ENCODE assay signal across 10 cellular contexts in the genomic region with DNA sequence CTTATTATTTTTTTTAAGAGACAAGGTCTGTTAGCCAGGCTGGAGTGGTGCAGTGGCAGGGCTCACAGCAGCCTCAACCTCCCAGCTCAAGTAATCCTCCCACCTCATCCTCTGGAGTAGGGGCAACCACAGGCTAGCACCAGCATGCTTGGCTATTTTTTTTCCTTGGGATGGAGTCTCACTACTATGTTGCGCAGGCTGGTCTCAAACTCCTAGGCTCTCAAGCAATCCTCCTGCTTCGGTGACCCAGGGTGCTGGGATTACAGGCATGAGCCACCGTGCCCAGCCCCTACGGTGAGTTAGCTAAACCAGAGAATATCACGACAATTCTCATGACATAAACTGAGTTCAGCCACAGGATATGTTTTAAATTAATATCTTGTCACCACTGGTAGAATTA. TPM values are rescaled to one million over a fixed set of nuclear protein-coding genes. Genes with fewer than 3 reads are reported as not detected.
DNase-seq lines count a peak whose midpoint lies in the region; ATAC-seq and TF ChIP-seq lines count a peak whose summit lies in the region.
"Had no signal": no experiment of that assay in that cellular context is flagged by ENCODE, and none has a peak within 500 bp of the region (broad histone marks: within the 10 kb centered on the region; RNA-seq: fewer than 3 reads in every experiment).

No MANE protein-coding gene starts in this region.

- no peaks in the 10 kb centered on the region for H3K27me3 ChIP-seq in KMS-11 (ENCODE audit: insufficient read depth, low read depth)
- no peaks in the 10 kb centered on the region for H3K27me3 ChIP-seq in ectodermal cell (ENCODE audit: control insufficient read depth, insufficient read depth, low read length, poor library complexity, severe bottlenecking)
- no peaks in the 10 kb centered on the region for H3K27me3 ChIP-seq in adrenal gland

- peak overlapping the region; percentile 97 for H3K4me2 ChIP-seq in KMS-11

- H3K27ac ChIP-seq in KMS-11, result no peak overlapping the region
- no peak overlapping the region for H3K27ac ChIP-seq in ectodermal cell (ENCODE audit: insufficient read depth, low read depth, low read length, poor library complexity, severe bottlenecking)
- no peak overlapping the region for H3K27ac ChIP-seq in adrenal gland

- H3K9me3 ChIP-seq in ES-I3 (ENCODE audit: control insufficient read depth, insufficient read depth, low read length) (no peaks in the 10 kb centered on the region), ectodermal cell (ENCODE audit: control insufficient read depth, low read length) (no peaks in the 10 kb centered on the region), adrenal gland (replicated peaks in 1 of 3) (no peaks in the 10 kb centered on the region)

- ATAC-seq in GM18868 (IDR thresholded peaks at IDR 0.05; ENCODE audit: unreplicated experiment) (no peak), HG03135 (IDR thresholded peaks at IDR 0.05; ENCODE audit: unreplicated experiment) (no peak)

- H3K27ac Mint-ChIP-seq in neural crest cell (ENCODE audit: unreplicated experiment), result no peak overlapping the region

- no peak for TF ChIP-seq POLR2A in adrenal gland (IDR thresholded peaks at IDR 0.05)

- H2AFZ ChIP-seq in KMS-11 (ENCODE audit: low read depth), result no peak overlapping the region

- no peaks in the 10 kb centered on the region for H3K27me3 Mint-ChIP-seq in neural crest cell (ENCODE audit: low read depth)

- WGBS in ectodermal cell, 2 experiments, result 52% methylated on average over 5 of the region's 5 CpGs
- 83 to 94% (median 84%) methylated on average over 3 to 5 of the region's 5 CpGs for WGBS in adrenal gland, 4 donors

- H3K36me3 ChIP-seq in ES-I3 (ENCODE audit: insufficient read depth, low read length) (no peaks in the 10 kb centered on the region), KMS-11 (ENCODE audit: insufficient read depth) (no peaks in the 10 kb centered on the region), ectodermal cell (ENCODE audit: control insufficient read depth, insufficient read depth, low read length) (no peaks in the 10 kb centered on the region), adrenal gland (replicated peaks in 1 of 2) (no peaks in the 10 kb centered on the region)

- H3K4me3 Mint-ChIP-seq in neural crest cell, result peak overlapping the region; percentile 94

- peaks cover 3% of the 10 kb centered on the region for H3K36me3 Mint-ChIP-seq in neural crest cell (ENCODE audit: low read depth)

- H4K20me1 ChIP-seq in KMS-11 (ENCODE audit: insufficient read depth), result no peaks in the 10 kb centered on the region; the same call in none of the 2 replicates

- no peak overlapping the region for H3K4me3 ChIP-seq in KMS-11 (IDR thresholded peaks at IDR 0.05; ENCODE audit: insufficient read depth, low read depth, low read length)
- H3K4me3 ChIP-seq in ectodermal cell (ENCODE audit: insufficient read depth, low read depth, low read length), result peak overlapping the region; percentile 73
- no peak overlapping the region for H3K4me3 ChIP-seq in adrenal gland

- TF ChIP-seq CTCF in KMS-11 (conservative IDR thresholded peaks at IDR 0.05; ENCODE audit: low read depth, low read length) (no peak), neural crest cell (conservative IDR thresholded peaks at IDR 0.05) (no peak), adrenal gland (IDR thresholded peaks at IDR 0.05) (no peak)

- H3K79me2 ChIP-seq in KMS-11 (ENCODE audit: insufficient read depth, low read depth), result peaks cover 64% of the 10 kb centered on the region

- peaks cover 33% of the 10 kb centered on the region for H3K4me1 Mint-ChIP-seq in neural crest cell

- H3K9ac ChIP-seq in ES-I3 (ENCODE audit: low read depth, low read length) (peak overlapping the region; percentile 82; the same call in 1 of the 2 replicates), KMS-11 (peak overlapping the region; percentile 71; the same call in 1 of the 2 replicates)

- DNase-seq in neural crest cell (ENCODE audit: low read depth, low spot score), result no peak
- no peak for DNase-seq in adrenal gland
- DNase-seq: islet precursor cell, NCI-H526, T-helper 9 cell had no signal

- intact Hi-C loops in adrenal gland (cut with DNase I), result no loop called here

- H3K4me1 ChIP-seq in ES-I3 (ENCODE audit: insufficient read depth, low read length), result peaks cover 4% of the 10 kb centered on the region; the same call in 1 of the 2 replicates
- peaks cover 20% of the 10 kb centered on the region for H3K4me1 ChIP-seq in KMS-11 (ENCODE audit: low read depth, poor library complexity, severe bottlenecking)
- H3K4me1 ChIP-seq in ectodermal cell (ENCODE audit: control insufficient read depth, insufficient read depth, low read length), result peaks cover 12% of the 10 kb centered on the region
- H3K4me1 ChIP-seq in adrenal gland (replicated peaks in 1 of 2), result peaks cover 13 to 26% of the 10 kb centered on the region in 2 donors

- H3K9me3 Mint-ChIP-seq in neural crest cell, result no peaks in the 10 kb centered on the region

RNA-seq across cellular contexts. Expression of a gene that starts 2.0 kb away (rescaled TPM):
- 43.0 TPM for polyA plus RNA-seq in ectodermal cell (2013, experiment 1 of 4)
- 41.1 TPM for polyA plus RNA-seq in ectodermal cell (2013, experiment 2 of 4)
- polyA plus RNA-seq in ectodermal cell (2013, experiment 3 of 4), result 26.4 TPM
- 29.3 TPM for polyA plus RNA-seq in ectodermal cell (2013, experiment 4 of 4)
- total RNA-seq in neural crest cell, result 48.3 and 57.6 TPM in 2 replicates
- 10 to 100 TPM; 12.7 to 51.9 (median 34.2) TPM for total RNA-seq in adrenal gland
- polyA plus RNA-seq in adrenal gland, result 10 to 100 TPM in 1 of 3 donors, 1 to 10 TPM in 2; 5.5 to 37.7 (median 7.9) TPM
